Comparison of ENCODE assay signal across 14 cellular contexts in genomic region chr5:159531554-159532105, GRCh38.
DNase-seq lines count a peak whose midpoint lies in the region; ATAC-seq and TF ChIP-seq lines count a peak whose summit lies in the region.
"Had no signal": no experiment of that assay in that cellular context is flagged by ENCODE, and none has a peak within 500 bp of the region (broad histone marks: within the 10 kb centered on the region; RNA-seq: fewer than 3 reads in every experiment).

No MANE protein-coding gene starts in this region.

- no peaks in the 10 kb centered on the region for H3K4me1 ChIP-seq in cardiac muscle cell (ENCODE audit: low read depth)
- H3K4me1 ChIP-seq in heart left ventricle: no peaks in the 10 kb centered on the region
- no peaks in the 10 kb centered on the region for H3K4me1 ChIP-seq in upper lobe of right lung
- no peaks in the 10 kb centered on the region for H3K4me1 ChIP-seq in sigmoid colon
- H3K4me1 ChIP-seq: thyroid gland had no signal

- H3K9me3 ChIP-seq in cardiac muscle cell (ENCODE audit: low read depth) (no peaks in the 10 kb centered on the region), heart left ventricle (peaks cover 0 to 9% (median 0%) of the 10 kb centered on the region in 12 donors), upper lobe of right lung (no peaks in the 10 kb centered on the region), sigmoid colon (peaks cover 0 to 3% (median 3%) of the 10 kb centered on the region in 4 donors)
- H3K9me3 ChIP-seq: ovary, thyroid gland had no signal

- no peak for TF ChIP-seq EP300 in sigmoid colon (IDR thresholded peaks at IDR 0.05)

- H3K36me3 ChIP-seq in cardiac muscle cell (no peaks in the 10 kb centered on the region), heart left ventricle (no peaks in the 10 kb centered on the region), upper lobe of right lung (no peaks in the 10 kb centered on the region), sigmoid colon (no peaks in the 10 kb centered on the region)
- H3K36me3 ChIP-seq: ovary, thyroid gland had no signal

- no peak for DNase-seq in cardiac muscle cell (ENCODE audit: low read depth in 1 of 2, low spot score in 1 of 2)
- DNase-seq in heart left ventricle: no peak
- DNase-seq in RWPE1 (ENCODE audit: low spot score): no peak
- DNase-seq in fibroblast of peridontal ligament (ENCODE audit: extremely low read depth): peak; percentile 32
- no peak for DNase-seq in upper lobe of right lung
- no peak for DNase-seq in sigmoid colon
- no peak for DNase-seq in HuH-7.5 (ENCODE audit: low spot score)
- no peak for DNase-seq in NCI-H1436 treated with DMSO at 0.1 percent for 48 hours (lab: John Stamatoyannopoulos, UW)
- DNase-seq: activated gamma-delta T cell treated with Interleukin-2 at 50 U/mL for 16 hours, KBM-7, left colon, NCI-H1417, ovary, thyroid gland had no signal

- ATAC-seq in heart left ventricle (no peak), upper lobe of right lung (no peak)
- ATAC-seq: left colon had no signal

- no peak overlapping the region for H3K27ac ChIP-seq in cardiac muscle cell
- no peak overlapping the region for H3K27ac ChIP-seq in heart left ventricle
- H3K27ac ChIP-seq in RWPE1: no peak overlapping the region
- H3K27ac ChIP-seq in upper lobe of right lung: no peak overlapping the region
- no peak overlapping the region for H3K27ac ChIP-seq in sigmoid colon
- H3K27ac ChIP-seq: ovary, thyroid gland had no signal

- H3K27me3 ChIP-seq in cardiac muscle cell (no peaks in the 10 kb centered on the region), heart left ventricle (no peaks in the 10 kb centered on the region), upper lobe of right lung (no peaks in the 10 kb centered on the region), sigmoid colon (no peaks in the 10 kb centered on the region)
- H3K27me3 ChIP-seq: ovary, thyroid gland had no signal

- peak; percentile 28 for TF ChIP-seq CTCF in cardiac muscle cell (IDR thresholded peaks at IDR 0.05; ENCODE audit: low read depth, low read length)
- TF ChIP-seq CTCF in heart left ventricle (IDR thresholded peaks at IDR 0.05): peak in 3 of 12 donors; percentile 26 to 37 (median 32)
- 0 out of 2 replicates have a peak, but pooled peaks have one; percentile 12 for TF ChIP-seq CTCF in RWPE1 (conservative IDR thresholded peaks at IDR 0.05; ENCODE audit: low read depth)
- peak; percentile 13 for TF ChIP-seq CTCF in upper lobe of right lung (IDR thresholded peaks at IDR 0.05)
- no peak for TF ChIP-seq CTCF in sigmoid colon (IDR thresholded peaks at IDR 0.05)

- TF ChIP-seq POLR2A in heart left ventricle (IDR thresholded peaks at IDR 0.05) (no peak), sigmoid colon (IDR thresholded peaks at IDR 0.05) (no peak)

- POLR2A ChIA-PET in RWPE1 (lab: Yijun Ruan, JAX; ENCODE audit: low non-redundant PET): no interaction called here

- intact Hi-C loops in heart left ventricle (cut with DNase I): loop anchor here in 1 of 10 donors (5.0 kb wide), 1 partner anchor 386 kb away; the partner anchor contains the start of gene ADRA1B
- intact Hi-C loops in upper lobe of right lung (cut with DNase I): no loop called here
- intact Hi-C loops in sigmoid colon (cut with DNase I): no loop called here

- no peak overlapping the region for H3K4me3 ChIP-seq in cardiac muscle cell
- H3K4me3 ChIP-seq in heart left ventricle: no peak overlapping the region
- H3K4me3 ChIP-seq in upper lobe of right lung: no peak overlapping the region
- H3K4me3 ChIP-seq in sigmoid colon: no peak overlapping the region
- H3K4me3 ChIP-seq: ovary, thyroid gland had no signal

- CTCF ChIA-PET in RWPE1 (lab: Yijun Ruan, JAX): no interaction called here

Comparison
In these comparisons a context has a peak if more than half of its experiments do, and no peak if none do; other contexts are left out.
1. CTCF ChIP-seq: peak in cardiac muscle cell (single experiment), RWPE1 (single experiment) and upper lobe of right lung (single experiment); none in sigmoid colon (0 of 4).